In the genomic region with DNA sequence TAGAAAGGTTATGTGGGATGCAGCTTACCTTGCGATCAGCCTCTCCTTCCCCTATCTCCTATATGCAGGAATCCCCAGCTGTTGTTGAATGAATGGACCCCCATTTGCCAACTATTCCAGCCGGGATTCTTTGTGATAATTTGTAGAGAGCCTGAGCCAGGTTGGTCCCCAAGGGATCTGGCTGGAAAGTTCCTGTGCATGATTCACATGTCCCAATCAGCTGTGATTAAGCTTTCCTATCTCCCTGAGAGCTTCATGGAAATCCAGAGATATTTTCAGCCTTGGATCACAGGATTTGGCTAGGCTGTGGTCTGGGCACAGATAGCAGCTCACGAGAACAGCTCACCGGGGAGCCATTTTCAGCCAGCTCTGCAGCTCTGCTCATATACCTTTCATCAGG, we compare ENCODE assay signal across 1 cellular context.
TF ChIP-seq lines count a peak whose summit lies in the region.

No MANE protein-coding gene starts in this region.

TF ChIP-seq in GM23338, 12 proteins besides CTCF, POLR2A, EP300 and RAD21 (continued from another document):
- TF ChIP-seq, protein P1, sequence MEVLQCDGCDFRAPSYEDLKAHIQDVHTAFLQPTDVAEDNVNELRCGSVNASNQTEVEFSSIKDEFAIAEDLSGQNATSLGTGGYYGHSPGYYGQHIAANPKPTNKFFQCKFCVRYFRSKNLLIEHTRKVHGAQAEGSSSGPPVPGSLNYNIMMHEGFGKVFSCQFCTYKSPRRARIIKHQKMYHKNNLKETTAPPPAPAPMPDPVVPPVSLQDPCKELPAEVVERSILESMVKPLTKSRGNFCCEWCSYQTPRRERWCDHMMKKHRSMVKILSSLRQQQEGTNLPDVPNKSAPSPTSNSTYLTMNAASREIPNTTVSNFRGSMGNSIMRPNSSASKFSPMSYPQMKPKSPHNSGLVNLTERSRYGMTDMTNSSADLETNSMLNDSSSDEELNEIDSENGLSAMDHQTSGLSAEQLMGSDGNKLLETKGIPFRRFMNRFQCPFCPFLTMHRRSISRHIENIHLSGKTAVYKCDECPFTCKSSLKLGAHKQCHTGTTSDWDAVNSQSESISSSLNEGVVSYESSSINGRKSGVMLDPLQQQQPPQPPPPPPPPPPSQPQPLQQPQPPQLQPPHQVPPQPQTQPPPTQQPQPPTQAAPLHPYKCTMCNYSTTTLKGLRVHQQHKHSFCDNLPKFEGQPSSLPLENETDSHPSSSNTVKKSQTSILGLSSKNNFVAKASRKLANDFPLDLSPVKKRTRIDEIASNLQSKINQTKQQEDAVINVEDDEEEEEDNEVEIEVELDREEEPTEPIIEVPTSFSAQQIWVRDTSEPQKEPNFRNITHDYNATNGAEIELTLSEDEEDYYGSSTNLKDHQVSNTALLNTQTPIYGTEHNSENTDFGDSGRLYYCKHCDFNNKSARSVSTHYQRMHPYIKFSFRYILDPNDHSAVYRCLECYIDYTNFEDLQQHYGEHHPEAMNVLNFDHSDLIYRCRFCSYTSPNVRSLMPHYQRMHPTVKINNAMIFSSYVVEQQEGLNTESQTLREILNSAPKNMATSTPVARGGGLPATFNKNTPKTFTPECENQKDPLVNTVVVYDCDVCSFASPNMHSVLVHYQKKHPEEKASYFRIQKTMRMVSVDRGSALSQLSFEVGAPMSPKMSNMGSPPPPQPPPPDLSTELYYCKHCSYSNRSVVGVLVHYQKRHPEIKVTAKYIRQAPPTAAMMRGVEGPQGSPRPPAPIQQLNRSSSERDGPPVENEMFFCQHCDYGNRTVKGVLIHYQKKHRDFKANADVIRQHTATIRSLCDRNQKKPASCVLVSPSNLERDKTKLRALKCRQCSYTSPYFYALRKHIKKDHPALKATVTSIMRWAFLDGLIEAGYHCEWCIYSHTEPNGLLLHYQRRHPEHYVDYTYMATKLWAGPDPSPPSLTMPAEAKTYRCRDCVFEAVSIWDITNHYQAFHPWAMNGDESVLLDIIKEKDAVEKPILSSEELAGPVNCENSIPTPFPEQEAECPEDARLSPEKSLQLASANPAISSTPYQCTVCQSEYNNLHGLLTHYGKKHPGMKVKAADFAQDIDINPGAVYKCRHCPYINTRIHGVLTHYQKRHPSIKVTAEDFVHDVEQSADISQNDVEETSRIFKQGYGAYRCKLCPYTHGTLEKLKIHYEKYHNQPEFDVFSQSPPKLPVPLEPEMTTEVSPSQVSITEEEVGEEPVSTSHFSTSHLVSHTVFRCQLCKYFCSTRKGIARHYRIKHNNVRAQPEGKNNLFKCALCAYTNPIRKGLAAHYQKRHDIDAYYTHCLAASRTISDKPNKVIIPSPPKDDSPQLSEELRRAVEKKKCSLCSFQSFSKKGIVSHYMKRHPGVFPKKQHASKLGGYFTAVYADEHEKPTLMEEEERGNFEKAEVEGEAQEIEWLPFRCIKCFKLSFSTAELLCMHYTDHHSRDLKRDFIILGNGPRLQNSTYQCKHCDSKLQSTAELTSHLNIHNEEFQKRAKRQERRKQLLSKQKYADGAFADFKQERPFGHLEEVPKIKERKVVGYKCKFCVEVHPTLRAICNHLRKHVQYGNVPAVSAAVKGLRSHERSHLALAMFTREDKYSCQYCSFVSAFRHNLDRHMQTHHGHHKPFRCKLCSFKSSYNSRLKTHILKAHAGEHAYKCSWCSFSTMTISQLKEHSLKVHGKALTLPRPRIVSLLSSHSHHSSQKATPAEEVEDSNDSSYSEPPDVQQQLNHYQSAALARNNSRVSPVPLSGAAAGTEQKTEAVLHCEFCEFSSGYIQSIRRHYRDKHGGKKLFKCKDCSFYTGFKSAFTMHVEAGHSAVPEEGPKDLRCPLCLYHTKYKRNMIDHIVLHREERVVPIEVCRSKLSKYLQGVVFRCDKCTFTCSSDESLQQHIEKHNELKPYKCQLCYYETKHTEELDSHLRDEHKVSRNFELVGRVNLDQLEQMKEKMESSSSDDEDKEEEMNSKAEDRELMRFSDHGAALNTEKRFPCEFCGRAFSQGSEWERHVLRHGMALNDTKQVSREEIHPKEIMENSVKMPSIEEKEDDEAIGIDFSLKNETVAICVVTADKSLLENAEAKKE (CRISPR knock-in tag; IDR thresholded peaks at IDR 0.05): no peak; the same call in 1 of the 2 replicates
- TF ChIP-seq NANOG (IDR thresholded peaks at IDR 0.05; ENCODE audit: borderline replicate concordance) (no peak), EZH2 (IDR thresholded peaks at IDR 0.05; ENCODE audit: low read depth, unreplicated experiment) (no peak), EZH2phosphoT487 (IDR thresholded peaks at IDR 0.05; ENCODE audit: unreplicated experiment) (no peak), ZNF331 (CRISPR knock-in tag; IDR thresholded peaks at IDR 0.05; ENCODE audit: low read depth) (no peak), CREB1 (CRISPR knock-in tag; IDR thresholded peaks at IDR 0.05; ENCODE audit: low read depth) (no peak), POLR2AphosphoS5 (IDR thresholded peaks at IDR 0.05; ENCODE audit: low read depth) (no peak)
- TF ChIP-seq, protein P2, sequence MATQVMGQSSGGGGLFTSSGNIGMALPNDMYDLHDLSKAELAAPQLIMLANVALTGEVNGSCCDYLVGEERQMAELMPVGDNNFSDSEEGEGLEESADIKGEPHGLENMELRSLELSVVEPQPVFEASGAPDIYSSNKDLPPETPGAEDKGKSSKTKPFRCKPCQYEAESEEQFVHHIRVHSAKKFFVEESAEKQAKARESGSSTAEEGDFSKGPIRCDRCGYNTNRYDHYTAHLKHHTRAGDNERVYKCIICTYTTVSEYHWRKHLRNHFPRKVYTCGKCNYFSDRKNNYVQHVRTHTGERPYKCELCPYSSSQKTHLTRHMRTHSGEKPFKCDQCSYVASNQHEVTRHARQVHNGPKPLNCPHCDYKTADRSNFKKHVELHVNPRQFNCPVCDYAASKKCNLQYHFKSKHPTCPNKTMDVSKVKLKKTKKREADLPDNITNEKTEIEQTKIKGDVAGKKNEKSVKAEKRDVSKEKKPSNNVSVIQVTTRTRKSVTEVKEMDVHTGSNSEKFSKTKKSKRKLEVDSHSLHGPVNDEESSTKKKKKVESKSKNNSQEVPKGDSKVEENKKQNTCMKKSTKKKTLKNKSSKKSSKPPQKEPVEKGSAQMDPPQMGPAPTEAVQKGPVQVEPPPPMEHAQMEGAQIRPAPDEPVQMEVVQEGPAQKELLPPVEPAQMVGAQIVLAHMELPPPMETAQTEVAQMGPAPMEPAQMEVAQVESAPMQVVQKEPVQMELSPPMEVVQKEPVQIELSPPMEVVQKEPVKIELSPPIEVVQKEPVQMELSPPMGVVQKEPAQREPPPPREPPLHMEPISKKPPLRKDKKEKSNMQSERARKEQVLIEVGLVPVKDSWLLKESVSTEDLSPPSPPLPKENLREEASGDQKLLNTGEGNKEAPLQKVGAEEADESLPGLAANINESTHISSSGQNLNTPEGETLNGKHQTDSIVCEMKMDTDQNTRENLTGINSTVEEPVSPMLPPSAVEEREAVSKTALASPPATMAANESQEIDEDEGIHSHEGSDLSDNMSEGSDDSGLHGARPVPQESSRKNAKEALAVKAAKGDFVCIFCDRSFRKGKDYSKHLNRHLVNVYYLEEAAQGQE (IDR thresholded peaks at IDR 0.05; ENCODE audit: unreplicated experiment): no peak
- TF ChIP-seq, protein P3, sequence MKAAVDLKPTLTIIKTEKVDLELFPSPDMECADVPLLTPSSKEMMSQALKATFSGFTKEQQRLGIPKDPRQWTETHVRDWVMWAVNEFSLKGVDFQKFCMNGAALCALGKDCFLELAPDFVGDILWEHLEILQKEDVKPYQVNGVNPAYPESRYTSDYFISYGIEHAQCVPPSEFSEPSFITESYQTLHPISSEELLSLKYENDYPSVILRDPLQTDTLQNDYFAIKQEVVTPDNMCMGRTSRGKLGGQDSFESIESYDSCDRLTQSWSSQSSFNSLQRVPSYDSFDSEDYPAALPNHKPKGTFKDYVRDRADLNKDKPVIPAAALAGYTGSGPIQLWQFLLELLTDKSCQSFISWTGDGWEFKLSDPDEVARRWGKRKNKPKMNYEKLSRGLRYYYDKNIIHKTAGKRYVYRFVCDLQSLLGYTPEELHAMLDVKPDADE (IDR thresholded peaks at IDR 0.05): no peak
